ENCODE assay signal across 20 cellular contexts in genomic region chr13:23434431-23434830, GRCh38.
"Had no signal": no experiment of that assay in that cellular context is flagged by ENCODE, and none has a peak within 500 bp of the region (broad histone marks: within the 10 kb centered on the region; RNA-seq: fewer than 3 reads in every experiment).

No MANE protein-coding gene starts in this region.

- H3K36me3 ChIP-seq: breast epithelium, right atrium auricular region, tibial nerve, vagina had no signal

- H3K27me3 ChIP-seq: breast epithelium, right atrium auricular region, tibial nerve, vagina had no signal

- H3K27ac ChIP-seq: breast epithelium, tibial nerve, vagina had no signal

- H3K4me3 Mint-ChIP-seq: activated B cell treated with CpG ODN at 0.5 μM for 24 hours; activated naive CD8-positive, alpha-beta T cell treated with anti-CD3 and anti-CD28 coated beads for 36 hours; memory B cell; natural killer cell had no signal

- H3K36me3 Mint-ChIP-seq: activated naive CD8-positive, alpha-beta T cell treated with anti-CD3 and anti-CD28 coated beads for 36 hours; memory B cell; natural killer cell had no signal

- H3K27ac Mint-ChIP-seq: activated B cell treated with CpG ODN at 0.5 μM for 24 hours; activated naive CD8-positive, alpha-beta T cell treated with anti-CD3 and anti-CD28 coated beads for 36 hours; activated T-cell treated with anti-CD3 and anti-CD28 coated beads, Interleukin-2, amount 50 U/mL, for 72 hours; memory B cell; natural killer cell had no signal

- DNase-seq: activated B cell treated with CpG ODN at 0.5 μM for 24 hours; activated CD4-positive, alpha-beta T cell treated with anti-CD3 and anti-CD28 coated beads for 48 hours; activated CD8-positive, alpha-beta memory T cell treated with anti-CD3 and anti-CD28 coated beads, Interleukin-2, amount 50 U/mL, for 48 hours; activated gamma-delta T cell; activated naive CD8-positive, alpha-beta T cell treated with anti-CD3 and anti-CD28 coated beads for 36 hours; activated T-cell treated with anti-CD3 and anti-CD28 coated beads, Interleukin-2, amount 50 U/mL, for 72 hours; anterior cingulate cortex; kidney glomerular epithelial cell; left ventricle myocardium superior; natural killer cell; stimulated activated CD4-positive, alpha-beta T cell treated with anti-CD3 and anti-CD28 coated beads, Interleukin-15, amount 100 ng/mL, for 24 hours; stimulated activated CD4-positive, alpha-beta T cell treated with anti-CD3 and anti-CD28 coated beads, Interleukin-4, amount 100 ng/mL, for 24 hours; stimulated activated naive CD4-positive, alpha-beta T cell treated with Interleukin-2 at 50 U/mL for 16 hours; T-helper 2 cell had no signal

- H3K9me3 ChIP-seq: breast epithelium, right atrium auricular region, tibial nerve, vagina had no signal

- ATAC-seq: activated T-cell treated with anti-CD3 and anti-CD28 coated beads, Interleukin-2, amount 50 U/mL, for 72 hours; esophagus mucosa; natural killer cell had no signal

- H3K4me3 ChIP-seq: breast epithelium, tibial nerve had no signal

- H3K9me3 Mint-ChIP-seq: activated B cell treated with CpG ODN at 0.5 μM for 24 hours; activated naive CD8-positive, alpha-beta T cell treated with anti-CD3 and anti-CD28 coated beads for 36 hours; activated T-cell treated with anti-CD3 and anti-CD28 coated beads, Interleukin-2, amount 50 U/mL, for 72 hours; memory B cell; natural killer cell had no signal

- H3K4me1 ChIP-seq: breast epithelium had no signal
